ENCODE assay signal across 11 cellular contexts in the genomic region with DNA sequence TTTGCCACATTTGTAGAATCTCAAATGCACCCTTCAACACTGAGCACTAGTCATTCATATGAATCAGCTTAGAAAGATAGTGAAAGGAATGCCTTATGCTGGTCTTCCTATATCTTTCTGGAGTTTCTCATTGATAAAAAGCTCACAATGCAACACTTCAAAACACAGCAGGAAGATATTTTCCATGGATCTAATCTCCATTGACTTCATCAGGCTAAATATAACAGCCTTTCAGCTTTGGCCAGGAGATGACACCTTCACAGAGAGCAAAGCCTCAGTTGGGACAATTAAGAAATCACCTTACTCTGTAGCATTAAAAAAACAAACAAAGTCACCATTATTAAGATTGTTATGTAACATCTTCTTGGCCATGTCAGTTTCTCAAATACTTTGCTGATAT. TPM values are rescaled to one million over a fixed set of nuclear protein-coding genes. Genes with fewer than 3 reads are reported as not detected.
DNase-seq lines count a peak whose midpoint lies in the region; ATAC-seq and TF ChIP-seq lines count a peak whose summit lies in the region.
"Had no signal": no experiment of that assay in that cellular context is flagged by ENCODE, and none has a peak within 500 bp of the region (broad histone marks: within the 10 kb centered on the region; RNA-seq: fewer than 3 reads in every experiment).

No MANE protein-coding gene starts in this region.

- H3K9me3 ChIP-seq in left ventricle myocardium inferior (replicated peaks) (no peaks in the 10 kb centered on the region), upper lobe of left lung (no peaks in the 10 kb centered on the region), colonic mucosa (no peaks in the 10 kb centered on the region)
- H3K9me3 ChIP-seq: pancreas had no signal

- DNase-seq in NCI-H345 (lab: John Stamatoyannopoulos, UW) (peak; percentile 12), NCI-H345 treated with DMSO at 0.1 percent for 48 hours (lab: John Stamatoyannopoulos, UW; ENCODE audit: unreplicated experiment) (no peak), WTC11 (ENCODE audit: low spot score) (no peak), left ventricle myocardium inferior (no peak), upper lobe of left lung (no peak), SKM-1 treated with dmso at 0.1 percent for 144 hours (lab: John Stamatoyannopoulos, UW; ENCODE audit: unreplicated experiment) (no peak), colonic mucosa (no peak)
- DNase-seq: central memory CD4-positive, alpha-beta T cell; pancreas; SJCRH30 had no signal

- H3K9me3 Mint-ChIP-seq in WTC11, result no peaks in the 10 kb centered on the region

- H3K36me3 ChIP-seq in left ventricle myocardium inferior (peaks cover 62% of the 10 kb centered on the region), upper lobe of left lung (peaks cover 0 to 20% (median 0%) of the 10 kb centered on the region in 4 donors), colonic mucosa (no peaks in the 10 kb centered on the region)
- H3K36me3 ChIP-seq: pancreas had no signal

- peaks cover 95% of the 10 kb centered on the region for H3K4me1 ChIP-seq in left ventricle myocardium inferior
- H3K4me1 ChIP-seq in upper lobe of left lung, result peaks cover 18 to 55% (median 33%) of the 10 kb centered on the region in 4 donors
- H3K4me1 ChIP-seq in colonic mucosa, result peaks cover 3% of the 10 kb centered on the region

- H3K27me3 ChIP-seq in left ventricle myocardium inferior (ENCODE audit: low read depth), result no peaks in the 10 kb centered on the region
- no peaks in the 10 kb centered on the region for H3K27me3 ChIP-seq in upper lobe of left lung
- H3K27me3 ChIP-seq in colonic mucosa, result no peaks in the 10 kb centered on the region
- H3K27me3 ChIP-seq: pancreas, SJCRH30 had no signal

- TF ChIP-seq POLR2A in upper lobe of left lung (IDR thresholded peaks at IDR 0.05), result no peak

- no peak overlapping the region for H3K9ac ChIP-seq in colonic mucosa (ENCODE audit: low read depth in 2 of 2, low read length in 2 of 2)

- H3K36me3 Mint-ChIP-seq in WTC11, result no peaks in the 10 kb centered on the region

- H3K27ac ChIP-seq in left ventricle myocardium inferior (replicated peaks) (peak overlapping the region; percentile 99), upper lobe of left lung (peak overlapping the region in 3 of 4 donors; percentile 19 to 67 (median 31)), colonic mucosa (no peak overlapping the region)
- H3K27ac ChIP-seq: pancreas, SJCRH30 had no signal

- POLR2A ChIA-PET in WTC11 (lab: Charles Lee), result no interaction called here

- CTCF ChIA-PET in WTC11 (lab: Charles Lee), result interaction anchor here (0.5 to 2.4 kb wide), 2 partner anchors 134 to 136 kb away, joined by 3 to 15 read pairs; no protein-coding TSS in a partner anchor

- peaks cover 17% of the 10 kb centered on the region for H3K4me1 Mint-ChIP-seq in WTC11

- H3K4me3 Mint-ChIP-seq in WTC11, result no peak overlapping the region

- TF ChIP-seq CTCF in WTC11 (IDR thresholded peaks at IDR 0.05) (no peak), left ventricle myocardium inferior (IDR thresholded peaks at IDR 0.05; ENCODE audit: borderline replicate concordance) (peak; percentile 51), upper lobe of left lung (IDR thresholded peaks at IDR 0.05) (no peak), colonic mucosa (IDR thresholded peaks at IDR 0.05) (no peak)

- H3K27me3 Mint-ChIP-seq in WTC11 (ENCODE audit: low read depth), result peaks cover 19% of the 10 kb centered on the region

- peak overlapping the region; percentile 69; the same call in 1 of the 2 replicates for H3K27ac Mint-ChIP-seq in WTC11

- intact Hi-C loops in left ventricle myocardium inferior (cut with micrococcal nuclease) (no loop called here), colonic mucosa (cut with DNase I) (no loop called here)

- H3K4me3 ChIP-seq in left ventricle myocardium inferior (peak overlapping the region; percentile 82), upper lobe of left lung (no peak overlapping the region), colonic mucosa (no peak overlapping the region)
- H3K4me3 ChIP-seq: SJCRH30 had no signal

- ATAC-seq in WTC11, result peak; percentile 65
- ATAC-seq in upper lobe of left lung (ENCODE audit: low FRiP score in 2 of 2), result no peak
- no peak for ATAC-seq in HG03175 (IDR thresholded peaks at IDR 0.05; ENCODE audit: unreplicated experiment)
- ATAC-seq: pancreas had no signal

- TF ChIP-seq EP300 in upper lobe of left lung (IDR thresholded peaks at IDR 0.05), result no peak

TF ChIP-seq in WTC11, 78 proteins besides CTCF, POLR2A, EP300 and RAD21:
- no peak for TF ChIP-seq ERG (CRISPR knock-in tag; IDR thresholded peaks at IDR 0.05)
- no peak for TF ChIP-seq ZNF138 (CRISPR knock-in tag; conservative IDR thresholded peaks at IDR 0.05)
TF ChIP-seq in WTC11: peak in this region for 0.

RNA-seq across cellular contexts. Expression of gene NRP1, which starts 6.7 kb away (rescaled TPM):
- total RNA-seq in WTC11 (2021) (1.1 to 3.0 TPM (median 1.2 TPM) in 3 replicates), left ventricle myocardium inferior (168 TPM), upper lobe of left lung (100 to 1,000 TPM in 1 of 6 donors, 10 to 100 TPM in 5; 48.5 to 136 (median 64.1) TPM), colonic mucosa (10 to 100 TPM; 11.7 to 18.4 TPM)
